16 cellular contexts compared by ENCODE assay signal in the genomic region with DNA sequence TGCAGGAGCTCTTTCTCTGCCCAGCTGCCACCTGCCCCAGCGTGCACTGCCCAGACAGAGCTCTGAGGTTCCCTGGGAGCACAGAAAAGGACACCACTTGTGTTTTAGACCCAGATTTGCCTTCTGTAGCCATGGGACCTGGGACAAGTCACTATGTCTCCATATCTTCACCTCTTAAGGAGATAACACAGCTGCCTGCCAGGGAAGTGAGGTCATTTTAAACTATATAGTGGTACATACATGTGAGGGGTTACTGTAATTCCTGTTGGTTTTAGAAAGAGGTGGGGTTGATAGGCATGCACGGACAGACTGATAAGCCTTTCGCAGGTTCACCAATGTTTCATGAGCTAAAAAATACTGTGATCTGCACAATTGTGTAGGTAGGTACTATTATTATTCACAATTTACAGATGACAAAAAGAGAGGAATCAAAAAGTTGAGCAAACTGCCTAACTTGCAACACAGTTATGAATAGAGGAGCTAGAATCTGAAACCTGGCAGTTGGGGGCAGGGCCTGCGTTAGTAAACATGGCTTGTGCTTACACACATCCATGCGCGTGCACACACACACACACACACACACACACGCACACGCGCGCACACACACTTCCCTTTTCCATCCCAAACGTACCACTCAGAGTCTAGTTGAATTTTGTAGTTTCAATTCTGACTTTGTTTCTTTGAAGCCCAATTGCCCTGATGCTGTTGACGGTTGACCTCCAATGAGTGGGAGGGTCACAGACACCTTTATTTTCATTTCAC.
A peak's percentile ranks its signal among the peaks of the same experiment; 100 is the strongest.
DNase-seq lines count a peak whose midpoint lies in the region; ATAC-seq and TF ChIP-seq lines count a peak whose summit lies in the region.
"Had no signal": no experiment of that assay in that cellular context is flagged by ENCODE, and none has a peak within 500 bp of the region (broad histone marks: within the 10 kb centered on the region; RNA-seq: fewer than 3 reads in every experiment).

No MANE protein-coding gene starts in this region.

- peaks cover 10% of the 10 kb centered on the region; the same call in 1 of the 2 replicates for H3K9me3 ChIP-seq in OCI-LY7 (ENCODE audit: low read length)
- H3K9me3 ChIP-seq in SJCRH30 (replicated peaks) = peaks cover 9% of the 10 kb centered on the region
- H3K9me3 ChIP-seq: breast epithelium had no signal

- peak; percentile 62 for DNase-seq in CD1c-positive myeloid dendritic cell (ENCODE audit: extremely low spot score)
- peak; percentile 7 for DNase-seq in OCI-LY7 (ENCODE audit: low spot score)
- DNase-seq in left cardiac atrium = no peak
- peak; percentile 5 for DNase-seq in retina
- no peak for DNase-seq in HuH-7 (ENCODE audit: low spot score)
- DNase-seq in SJCRH30 = no peak
- DNase-seq: activated CD4-positive, alpha-beta T cell treated with anti-CD3 and anti-CD28 coated beads, Interleukin-2, amount 10 ng/mL, durations not matched to agents 24 days and 14 days; activated gamma-delta T cell treated with Interleukin-2 at 50 U/mL for 16 hours; CD4-positive, alpha-beta T cell; NCI-H774 had no signal

- ATAC-seq in left cardiac atrium (peak; percentile 18 to 28), HG03097 (IDR thresholded peaks at IDR 0.05; ENCODE audit: low FRiP score, unreplicated experiment) (no peak), GM21423 (IDR thresholded peaks at IDR 0.05; ENCODE audit: unreplicated experiment) (no peak)

- no peak overlapping the region for H3K4me2 ChIP-seq in OCI-LY7 (ENCODE audit: low read length)

- no peak overlapping the region for H2AFZ ChIP-seq in OCI-LY7 (ENCODE audit: low read length)

- intact Hi-C loops in OCI-LY7 (cut with micrococcal nuclease; ENCODE audit: unreplicated experiment) = loop anchor here (10.0 kb wide), 1 partner anchor 195 kb away; a partner anchor contains a TSS
- intact Hi-C loops in left cardiac atrium (cut with DNase I) = no loop called here

- no peak for TF ChIP-seq CTCF in OCI-LY7 (conservative IDR thresholded peaks at IDR 0.05; ENCODE audit: low read length)

- no peaks in the 10 kb centered on the region for H3K9me2 ChIP-seq in OCI-LY7 (ENCODE audit: insufficient read depth, low read length)

- H4K20me1 ChIP-seq in OCI-LY7 (ENCODE audit: insufficient read depth, low read length) = no peaks in the 10 kb centered on the region

- H3K4me3 ChIP-seq in OCI-LY7 (ENCODE audit: low read depth, low read length, poor library complexity, severe bottlenecking) (no peak overlapping the region), SJCRH30 (no peak overlapping the region)
- H3K4me3 ChIP-seq: breast epithelium, GM23248, SK-N-MC had no signal

- H3K4me1 ChIP-seq in OCI-LY7 (ENCODE audit: insufficient read depth, low read length, poor library complexity, severe bottlenecking) = no peaks in the 10 kb centered on the region
- H3K4me1 ChIP-seq in SJCRH30 = no peaks in the 10 kb centered on the region

- BruUV-seq in OCI-LY7 (replicated peaks; lab: Mats Ljungman, UMichigan) = no TSS peak

- H3K36me3 ChIP-seq in OCI-LY7 (ENCODE audit: insufficient read depth, low read length) = no peaks in the 10 kb centered on the region
- H3K36me3 ChIP-seq in SJCRH30 = no peaks in the 10 kb centered on the region
- H3K36me3 ChIP-seq: breast epithelium had no signal

- H3K79me2 ChIP-seq in OCI-LY7 (ENCODE audit: insufficient read depth, low read depth, low read length) = no peaks in the 10 kb centered on the region

- no peak overlapping the region for H3K27ac ChIP-seq in OCI-LY7 (ENCODE audit: low read depth, low read length, poor library complexity, severe bottlenecking)
- no peak overlapping the region for H3K27ac ChIP-seq in SJCRH30
- H3K27ac ChIP-seq: epithelial cell of prostate, GM23248, SK-N-MC had no signal

- peaks cover 19% of the 10 kb centered on the region; the same call in 1 of the 2 replicates for H3K27me3 ChIP-seq in SJCRH30
- H3K27me3 ChIP-seq: breast epithelium had no signal

- POLR2A ChIA-PET in OCI-LY7 (lab: Charles Lee) = no interaction called here

- CTCF ChIA-PET in OCI-LY7 (lab: Charles Lee; ENCODE audit: unreplicated experiment) = no interaction called here

Comparison
In these comparisons a context has a peak if more than half of its experiments do, and no peak if none do; other contexts are left out.
1. DNase-seq: peak in CD1c-positive myeloid dendritic cell (single experiment), OCI-LY7 (single experiment) and retina (single experiment); none in left cardiac atrium (single experiment), HuH-7 (single experiment) and SJCRH30 (0 of 2).
2. ATAC-seq: peak in left cardiac atrium (2 of 2); none in HG03097 (single experiment) and GM21423 (single experiment).